11 cellular contexts compared by ENCODE assay signal in genomic region chr3:171172070-171172469, GRCh38.
DNase-seq lines count a peak whose midpoint lies in the region; ATAC-seq, FAIRE-seq and TF ChIP-seq lines count a peak whose summit lies in the region.
"Had no signal": no experiment of that assay in that cellular context is flagged by ENCODE, and none has a peak within 500 bp of the region (broad histone marks: within the 10 kb centered on the region; RNA-seq: fewer than 3 reads in every experiment).

No MANE protein-coding gene starts in this region.

- DNase-seq in HepG2 (ENCODE audit: low spot score) (no peak), right lobe of liver (no peak), NAMALWA (ENCODE audit: low spot score) (peak; percentile 34), endodermal cell (peak; percentile 58), testis (no peak), activated T-cell treated with anti-CD3 and anti-CD28 coated beads for 4 hours (no peak), T1000 (lab: John Stamatoyannopoulos, UW) (no peak), NCI-H1417 treated with DMSO at 0.1 percent for 48 hours (lab: John Stamatoyannopoulos, UW) (no peak)

- peaks cover 43% of the 10 kb centered on the region for H3K4me1 ChIP-seq in HepG2 (ENCODE audit: insufficient read depth, low read length)
- peaks cover 0 to 21% (median 7%) of the 10 kb centered on the region in 4 donors for H3K4me1 ChIP-seq in right lobe of liver
- peaks cover 4% of the 10 kb centered on the region for H3K4me1 ChIP-seq in endodermal cell (ENCODE audit: control insufficient read depth, insufficient read depth, low read length)
- H3K4me1 ChIP-seq in testis: no peaks in the 10 kb centered on the region

- H3K27ac Mint-ChIP-seq in endodermal cell: no peak overlapping the region
- H3K27ac Mint-ChIP-seq: activated T-helper 17 cell treated with anti-CD3 and anti-CD28 coated beads, Interleukin-2, amount 50 U/mL, for 72 hours had no signal

- no peak overlapping the region for H3K4me3 ChIP-seq in HepG2 (replicated peaks in 1 of 3; ENCODE audit: insufficient read depth in 1 of 3, low read depth in 2 of 3, low read length in 3 of 3)
- H3K4me3 ChIP-seq in right lobe of liver: no peak overlapping the region
- no peak overlapping the region for H3K4me3 ChIP-seq in endodermal cell (ENCODE audit: low read length)
- H3K4me3 ChIP-seq in testis: no peak overlapping the region

- POLR2A ChIA-PET in HepG2 (lab: Yijun Ruan, JAX): no interaction called here

- no peak for FAIRE-seq in HepG2 (lab: Jason Lieb, UNC)

- no peak overlapping the region for H3K4me2 ChIP-seq in HepG2 (ENCODE audit: low read depth, low read length)

- H3K36me3 Mint-ChIP-seq in endodermal cell (ENCODE audit: low read depth): no peaks in the 10 kb centered on the region

- CTCF ChIA-PET in HepG2 (lab: Yijun Ruan, JAX; ENCODE audit: low intra/inter-chr PET ratio, low total read pairs): no interaction called here

- TF ChIP-seq RAD21 in HepG2 (CRISPR knock-in tag; IDR thresholded peaks at IDR 0.05): no peak

- H3K36me3 ChIP-seq in HepG2 (replicated peaks in 1 of 2; ENCODE audit: control insufficient read depth in 1 of 2, insufficient read depth in 2 of 2, low read length in 2 of 2) (no peaks in the 10 kb centered on the region), right lobe of liver (peaks cover 0 to under 1% (median 0%) of the 10 kb centered on the region in 4 donors), endodermal cell (ENCODE audit: control insufficient read depth, insufficient read depth, low read length) (no peaks in the 10 kb centered on the region), testis (ENCODE audit: low read depth, missing control alignments) (no peaks in the 10 kb centered on the region)

- no peak for TF ChIP-seq POLR2A in HepG2 (IDR thresholded peaks at IDR 0.05; ENCODE audit: insufficient read depth in 1 of 2, low read depth in 2 of 2, low read length in 2 of 2)
- no peak for TF ChIP-seq POLR2A in right lobe of liver (IDR thresholded peaks at IDR 0.05)
- no peak for TF ChIP-seq POLR2A in testis (IDR thresholded peaks at IDR 0.05)

- H3K27ac ChIP-seq in HepG2 (ENCODE audit: extremely low read length, insufficient read depth, low read length) (no peak overlapping the region), right lobe of liver (no peak overlapping the region), endodermal cell (ENCODE audit: low read depth, low read length) (no peak overlapping the region), testis (no peak overlapping the region)

- in situ Hi-C loops in HepG2 (cut with HindIII; ENCODE audit: extremely low pct_ligation_motif_present, low pct_unique_long_range_greater_than_20kb): no loop called here

- H3K79me2 ChIP-seq in HepG2 (ENCODE audit: insufficient read depth, low read length): no peaks in the 10 kb centered on the region

- H3K27me3 Mint-ChIP-seq in endodermal cell (ENCODE audit: insufficient read depth): no peaks in the 10 kb centered on the region
- H3K27me3 Mint-ChIP-seq: activated T-helper 17 cell treated with anti-CD3 and anti-CD28 coated beads, Interleukin-2, amount 50 U/mL, for 72 hours; CD4-positive, alpha-beta memory T cell; dendritic cell treated with granulocyte-macrophage colony-stimulating factor and Interleukin-4, amounts not matched to agents 40 ng/mL and 50 ng/mL, for 4 days had no signal

- H3K9me3 ChIP-seq in HepG2 (ENCODE audit: low read length) (no peaks in the 10 kb centered on the region), right lobe of liver (no peaks in the 10 kb centered on the region), endodermal cell (ENCODE audit: control insufficient read depth, low read length) (no peaks in the 10 kb centered on the region), testis (no peaks in the 10 kb centered on the region)

- H2AFZ ChIP-seq in HepG2 (ENCODE audit: low read length): no peak overlapping the region

- ATAC-seq in HepG2: no peak
- no peak for ATAC-seq in right lobe of liver
- ATAC-seq: activated T-helper 17 cell treated with anti-CD3 and anti-CD28 coated beads, Interleukin-2, amount 50 U/mL, for 72 hours had no signal

- H3K9ac ChIP-seq in HepG2 (ENCODE audit: insufficient read depth, low read depth, low read length): no peak overlapping the region
- no peak overlapping the region for H3K9ac ChIP-seq in endodermal cell (ENCODE audit: extremely low read depth, low read length, poor library complexity, severe bottlenecking)

- intact Hi-C loops in HepG2 (cut with micrococcal nuclease; ENCODE audit: unreplicated experiment) (no loop called here), right lobe of liver (cut with DNase I) (loop anchor here in 1 of 2 donors (10.0 kb wide), 1 partner anchor 207 kb away; no protein-coding TSS in a partner anchor), testis (cut with DNase I; ENCODE audit: low total_unique reads) (no loop called here)

- no peak overlapping the region for H3K4me3 Mint-ChIP-seq in endodermal cell
- H3K4me3 Mint-ChIP-seq: activated T-helper 17 cell treated with anti-CD3 and anti-CD28 coated beads, Interleukin-2, amount 50 U/mL, for 72 hours; CD4-positive, alpha-beta memory T cell; dendritic cell treated with granulocyte-macrophage colony-stimulating factor and Interleukin-4, amounts not matched to agents 40 ng/mL and 50 ng/mL, for 4 days had no signal

- H3K9me3 Mint-ChIP-seq in endodermal cell: no peaks in the 10 kb centered on the region
- H3K9me3 Mint-ChIP-seq: activated T-helper 17 cell treated with anti-CD3 and anti-CD28 coated beads, Interleukin-2, amount 50 U/mL, for 72 hours; CD4-positive, alpha-beta memory T cell; dendritic cell treated with granulocyte-macrophage colony-stimulating factor and Interleukin-4, amounts not matched to agents 40 ng/mL and 50 ng/mL, for 4 days had no signal

- 75% methylated on average over 4 of the region's 4 CpGs for WGBS in HepG2 (ENCODE audit: low lambda C conversion rate)
- 76% methylated on average over 4 of the region's 4 CpGs for WGBS in right lobe of liver (ENCODE audit: insufficient coverage, low coverage, low lambda C conversion rate, missing lambda C conversion rate)
- 80% methylated on average over 3 of the region's 4 CpGs; no CpG with 5 or more reads in 1 of the 2 experiments for WGBS in endodermal cell (ENCODE audit: insufficient coverage in 1 of 2, insufficient read length in 1 of 2), 2 experiments
- WGBS in testis, 2 donors: 85 to 86% methylated on average over 4 of the region's 4 CpGs

- TF ChIP-seq CTCF in HepG2 (CRISPR knock-in tag; IDR thresholded peaks at IDR 0.05) (peak; percentile 34), right lobe of liver (IDR thresholded peaks at IDR 0.05) (peak in 2 of 4 donors; percentile 17 to 32), endodermal cell (conservative IDR thresholded peaks at IDR 0.05) (peak; percentile 80), testis (IDR thresholded peaks at IDR 0.05) (peak in 2 of 3 experiments; percentile 18 to 40)

- TF ChIP-seq EP300 in HepG2 (IDR thresholded peaks at IDR 0.05; ENCODE audit: low read depth in 2 of 2, low read length in 2 of 2): no peak
- no peak for TF ChIP-seq EP300 in HepG2 (CRISPR knock-in tag; IDR thresholded peaks at IDR 0.05; ENCODE audit: borderline replicate concordance)

- peaks cover 39% of the 10 kb centered on the region for H3K4me1 Mint-ChIP-seq in endodermal cell

- BruUV-seq in HepG2 (replicated peaks; lab: Mats Ljungman, UMichigan): no TSS peak

- no peaks in the 10 kb centered on the region for H3K27me3 ChIP-seq in HepG2 (ENCODE audit: control insufficient read depth in 1 of 2, insufficient read depth in 2 of 2, low read length in 2 of 2)
- no peaks in the 10 kb centered on the region for H3K27me3 ChIP-seq in right lobe of liver
- no peaks in the 10 kb centered on the region for H3K27me3 ChIP-seq in endodermal cell (ENCODE audit: control insufficient read depth, insufficient read depth, low read length, poor library complexity, severe bottlenecking)
- no peaks in the 10 kb centered on the region for H3K27me3 ChIP-seq in testis

- no peaks in the 10 kb centered on the region for H4K20me1 ChIP-seq in HepG2 (ENCODE audit: insufficient read depth, low read length)

TF ChIP-seq in HepG2, 621 proteins besides CTCF, POLR2A, EP300 and RAD21 (continues in another document):
- no peak for TF ChIP-seq SMARCE1 (IDR thresholded peaks at IDR 0.05; ENCODE audit: borderline replicate concordance)
- no peak for TF ChIP-seq SNRNP70 (IDR thresholded peaks at IDR 0.05; ENCODE audit: low read depth, low read length)
- TF ChIP-seq ZNF44 (CRISPR knock-in tag; IDR thresholded peaks at IDR 0.05): no peak
- no peak for TF ChIP-seq MLLT10 (CRISPR knock-in tag; IDR thresholded peaks at IDR 0.05)
- no peak for TF ChIP-seq NFKBIZ (CRISPR knock-in tag; IDR thresholded peaks at IDR 0.05)
- TF ChIP-seq ZNF737 (CRISPR knock-in tag; IDR thresholded peaks at IDR 0.05; ENCODE audit: borderline replicate concordance): no peak
- TF ChIP-seq SNAPC4 (CRISPR knock-in tag; IDR thresholded peaks at IDR 0.05): no peak

Comparison
In these comparisons a context has a peak if more than half of its experiments do, and no peak if none do; other contexts are left out.
1. DNase-seq: peak in NAMALWA (single experiment) and endodermal cell (single experiment); none in HepG2 (single experiment), right lobe of liver (0 of 3), testis (single experiment), activated T-cell treated with anti-CD3 and anti-CD28 coated beads for 4 hours (single experiment), T1000 (single experiment) and NCI-H1417 treated with DMSO at 0.1 percent for 48 hours (single experiment).